In genomic region chr13:85529216-85529590, GRCh38 we compare ENCODE assay signal across 17 cellular contexts.
DNase-seq lines count a peak whose midpoint lies in the region; ATAC-seq and TF ChIP-seq lines count a peak whose summit lies in the region.
"Had no signal": no experiment of that assay in that cellular context is flagged by ENCODE, and none has a peak within 500 bp of the region (broad histone marks: within the 10 kb centered on the region; RNA-seq: fewer than 3 reads in every experiment).

No MANE protein-coding gene starts in this region.

- H3K27ac ChIP-seq in AG04450 (ENCODE audit: low read depth, low read length) (peak overlapping the region; percentile 48), brain microvascular endothelial cell (peak overlapping the region; percentile 23), sigmoid colon (peak overlapping the region in 2 of 4 donors; percentile 10 to 28), body of pancreas (no peak overlapping the region)
- H3K27ac ChIP-seq: colonic mucosa had no signal

- no peaks in the 10 kb centered on the region for H3K27me3 ChIP-seq in AG04450 (ENCODE audit: control insufficient read depth, insufficient read depth, low read length)
- H3K27me3 ChIP-seq in MG63, result no peaks in the 10 kb centered on the region
- H3K27me3 ChIP-seq in brain microvascular endothelial cell (replicated peaks), result no peaks in the 10 kb centered on the region
- no peaks in the 10 kb centered on the region for H3K27me3 ChIP-seq in sigmoid colon
- H3K27me3 ChIP-seq in body of pancreas, result no peaks in the 10 kb centered on the region
- H3K27me3 ChIP-seq: colonic mucosa had no signal

- DNase-seq in AG04450 (ENCODE audit: low read depth, low spot score), result no peak
- peak; percentile 6 for DNase-seq in MG63
- DNase-seq in brain microvascular endothelial cell, result no peak
- DNase-seq in iris pigment epithelial cell (ENCODE audit: low read depth), result peak; percentile 8
- DNase-seq in sigmoid colon, result no peak
- no peak for DNase-seq in body of pancreas
- no peak for DNase-seq in activated CD8-positive, alpha-beta memory T cell treated with anti-CD3 and anti-CD28 coated beads, Interleukin-2, amount 10 ng/mL, durations not matched to agents 7 days and 5 days
- DNase-seq: activated CD4-positive, alpha-beta T cell treated with anti-CD3 and anti-CD28 coated beads for 36 hours; activated CD8-positive, alpha-beta memory T cell treated with anti-CD3 and anti-CD28 coated beads, Interleukin-2, amount 50 U/mL, for 4 hours; activated gamma-delta T cell; colonic mucosa; GF-D8; GOT3; NCI-H526; stimulated activated naive CD8-positive, alpha-beta T cell treated with anti-CD3 and anti-CD28 coated beads, Interleukin-15, Interleukin-2, amounts not matched to agents 100 U/mL and 50 U/mL, for 24 hours had no signal

- TF ChIP-seq CTCF in AG04450 (IDR thresholded peaks at IDR 0.05; ENCODE audit: low read depth, low read length) (no peak), brain microvascular endothelial cell (IDR thresholded peaks at IDR 0.05; ENCODE audit: low read depth, low read length, missing control alignments) (no peak), sigmoid colon (IDR thresholded peaks at IDR 0.05) (no peak), body of pancreas (IDR thresholded peaks at IDR 0.05) (no peak)

- H3K36me3 Mint-ChIP-seq in activated CD8-positive, alpha-beta memory T cell treated with anti-CD3 and anti-CD28 coated beads, Interleukin-2, amount 10 ng/mL, durations not matched to agents 7 days and 5 days, result no peaks in the 10 kb centered on the region
- H3K36me3 Mint-ChIP-seq: mesothelial cell of epicardium had no signal

- intact Hi-C loops in sigmoid colon (cut with DNase I) (no loop called here), body of pancreas (cut with DNase I) (no loop called here)

- H3K9me3 ChIP-seq in AG04450 (ENCODE audit: control insufficient read depth, insufficient read depth, low read length) (no peaks in the 10 kb centered on the region), MG63 (no peaks in the 10 kb centered on the region), sigmoid colon (no peaks in the 10 kb centered on the region), body of pancreas (no peaks in the 10 kb centered on the region)
- H3K9me3 ChIP-seq: colonic mucosa had no signal

- H3K4me3 ChIP-seq in AG04450 (ENCODE audit: low read depth, low read length) (no peak overlapping the region), MG63 (no peak overlapping the region), brain microvascular endothelial cell (ENCODE audit: low read depth, low read length) (no peak overlapping the region), sigmoid colon (no peak overlapping the region), body of pancreas (no peak overlapping the region)
- H3K4me3 ChIP-seq: colonic mucosa had no signal

- POLR2A ChIA-PET in AG04450 (lab: Yijun Ruan, JAX), result interaction anchor here (1.9 kb wide), 1 partner anchor 32 kb away, joined by 10 read pairs; no protein-coding TSS in a partner anchor

- no peak overlapping the region for H3K4me3 Mint-ChIP-seq in activated CD8-positive, alpha-beta memory T cell treated with anti-CD3 and anti-CD28 coated beads, Interleukin-2, amount 10 ng/mL, durations not matched to agents 7 days and 5 days
- H3K4me3 Mint-ChIP-seq: activated CD4-positive, alpha-beta T cell treated with anti-CD3 and anti-CD28 coated beads for 36 hours; mesothelial cell of epicardium had no signal

- no peaks in the 10 kb centered on the region for H3K4me1 Mint-ChIP-seq in activated CD8-positive, alpha-beta memory T cell treated with anti-CD3 and anti-CD28 coated beads, Interleukin-2, amount 10 ng/mL, durations not matched to agents 7 days and 5 days

- no peak overlapping the region for H3K27ac Mint-ChIP-seq in activated CD8-positive, alpha-beta memory T cell treated with anti-CD3 and anti-CD28 coated beads, Interleukin-2, amount 10 ng/mL, durations not matched to agents 7 days and 5 days
- H3K27ac Mint-ChIP-seq: activated CD4-positive, alpha-beta T cell treated with anti-CD3 and anti-CD28 coated beads for 36 hours had no signal

- peaks cover 0 to 18% (median 10%) of the 10 kb centered on the region in 4 donors for H3K4me1 ChIP-seq in sigmoid colon
- no peaks in the 10 kb centered on the region for H3K4me1 ChIP-seq in body of pancreas
- H3K4me1 ChIP-seq: colonic mucosa had no signal

- TF ChIP-seq EP300 in sigmoid colon (IDR thresholded peaks at IDR 0.05), result no peak

- no peak for ATAC-seq in body of pancreas
- no peak for ATAC-seq in GM19455 (IDR thresholded peaks at IDR 0.05; ENCODE audit: unreplicated experiment)
- ATAC-seq in activated CD8-positive, alpha-beta memory T cell treated with anti-CD3 and anti-CD28 coated beads, Interleukin-2, amount 10 ng/mL, durations not matched to agents 7 days and 5 days, result no peak
- ATAC-seq: activated CD4-positive, alpha-beta T cell treated with anti-CD3 and anti-CD28 coated beads for 36 hours; stimulated activated naive CD8-positive, alpha-beta T cell treated with anti-CD3 and anti-CD28 coated beads, Interleukin-15, Interleukin-2, amounts not matched to agents 100 U/mL and 50 U/mL, for 24 hours had no signal

- H3K9me3 Mint-ChIP-seq in activated CD8-positive, alpha-beta memory T cell treated with anti-CD3 and anti-CD28 coated beads, Interleukin-2, amount 10 ng/mL, durations not matched to agents 7 days and 5 days (ENCODE audit: low read depth), result peaks cover 2% of the 10 kb centered on the region
- H3K9me3 Mint-ChIP-seq: mesothelial cell of epicardium had no signal

- CTCF ChIA-PET in AG04450 (lab: Charles Lee), result no interaction called here
- CTCF ChIA-PET in activated CD8-positive, alpha-beta memory T cell treated with anti-CD3 and anti-CD28 coated beads, Interleukin-2, amount 10 ng/mL, durations not matched to agents 7 days and 5 days (lab: Charles Lee), result no interaction called here

- no peaks in the 10 kb centered on the region for H3K27me3 Mint-ChIP-seq in activated CD8-positive, alpha-beta memory T cell treated with anti-CD3 and anti-CD28 coated beads, Interleukin-2, amount 10 ng/mL, durations not matched to agents 7 days and 5 days
- H3K27me3 Mint-ChIP-seq: activated CD4-positive, alpha-beta T cell treated with anti-CD3 and anti-CD28 coated beads for 36 hours had no signal

- 67 to 70% methylated on average over 2 of the region's 2 CpGs for WGBS in sigmoid colon, 2 donors
- 53 to 60% methylated on average over 2 of the region's 2 CpGs for WGBS in body of pancreas, 2 donors

- TF ChIP-seq POLR2A in sigmoid colon (IDR thresholded peaks at IDR 0.05) (no peak), body of pancreas (IDR thresholded peaks at IDR 0.05) (no peak)

- in situ Hi-C loops in brain microvascular endothelial cell (cut with HindIII; ENCODE audit: low pct_ligation_motif_present, low sequenced_read_pairs), result no loop called here

- H3K36me3 ChIP-seq in MG63 (no peaks in the 10 kb centered on the region), brain microvascular endothelial cell (replicated peaks) (no peaks in the 10 kb centered on the region), sigmoid colon (no peaks in the 10 kb centered on the region), body of pancreas (replicated peaks in 1 of 2; ENCODE audit: insufficient read depth in 1 of 2, low read depth in 2 of 2) (no peaks in the 10 kb centered on the region)
- H3K36me3 ChIP-seq: colonic mucosa had no signal

Comparison
In these comparisons a context has a peak if more than half of its experiments do, and no peak if none do; other contexts are left out.
1. DNase-seq: peak in MG63 (single experiment) and iris pigment epithelial cell (single experiment); none in AG04450 (single experiment), brain microvascular endothelial cell (single experiment), sigmoid colon (single experiment), body of pancreas (0 of 4) and activated CD8-positive, alpha-beta memory T cell treated with anti-CD3 and anti-CD28 coated beads, Interleukin-2, amount 10 ng/mL, durations not matched to agents 7 days and 5 days (single experiment).
2. H3K27ac ChIP-seq: peak in AG04450 (single experiment) and brain microvascular endothelial cell (single experiment); none in body of pancreas (0 of 4).